ENCODE assay signal across 13 cellular contexts in genomic region chr20:35166242-35166830, GRCh38. TPM values are rescaled to one million over a fixed set of nuclear protein-coding genes. Genes with fewer than 3 reads are reported as not detected.
A peak's percentile ranks its signal among the peaks of the same experiment; 100 is the strongest.
DNase-seq lines count a peak whose midpoint lies in the region; ATAC-seq and TF ChIP-seq lines count a peak whose summit lies in the region.
"Had no signal": no experiment of that assay in that cellular context is flagged by ENCODE, and none has a peak within 500 bp of the region (broad histone marks: within the 10 kb centered on the region; RNA-seq: fewer than 3 reads in every experiment).

No MANE protein-coding gene starts in this region.

- 15 to 32% methylated on average over 5 of the region's 5 CpGs for WGBS in lung, 2 donors
- 14 to 20% methylated on average over 5 of the region's 5 CpGs for WGBS in aorta, 2 donors

- H3K4me3 ChIP-seq in choroid plexus epithelial cell (ENCODE audit: low read depth, low read length) (no peak overlapping the region), lung (no peak overlapping the region), aorta (ENCODE audit: low read length in 2 of 2) (no peak overlapping the region), coronary artery (no peak overlapping the region)

- no peaks in the 10 kb centered on the region for H3K9me3 ChIP-seq in lung (ENCODE audit: control insufficient read depth in 2 of 2, insufficient read depth in 1 of 2, low read length in 1 of 2)
- H3K9me3 ChIP-seq in aorta (ENCODE audit: control insufficient read depth, low read length), result no peaks in the 10 kb centered on the region

- DNase-seq in SKM-1 treated with dmso at 0.1 percent for 144 hours (lab: John Stamatoyannopoulos, UW; ENCODE audit: unreplicated experiment) (peak; percentile 13), SKM-1 (lab: John Stamatoyannopoulos, UW; ENCODE audit: unreplicated experiment) (no peak), choroid plexus epithelial cell (ENCODE audit: low read depth) (peak; percentile 25), lung (ENCODE audit: low spot score) (peak; percentile 48), aorta (peak in 1 of 2 donors; percentile 69), NCI-H748 treated with DMSO at 0.1 percent for 48 hours (lab: John Stamatoyannopoulos, UW) (no peak), coronary artery (ENCODE audit: low spot score) (no peak)
- DNase-seq: ACHN; activated CD4-positive, alpha-beta T cell treated with anti-CD3 and anti-CD28 coated beads, Interleukin-2, amount 10 ng/mL, durations not matched to agents 7 days and 5 days; HCEC 1CT; kidney glomerular epithelial cell; NCI-H1105 had no signal

- H3K36me3 ChIP-seq in lung (ENCODE audit: control insufficient read depth in 2 of 2, insufficient read depth in 2 of 2, low read length in 2 of 2) (no peaks in the 10 kb centered on the region), aorta (ENCODE audit: control insufficient read depth in 1 of 2, insufficient read depth in 2 of 2, low read length in 1 of 2) (no peaks in the 10 kb centered on the region)

- H3K27ac ChIP-seq in lung (ENCODE audit: low read depth in 1 of 2, low read length in 1 of 2) (peak overlapping the region in 1 of 2 donors; percentile 39), aorta (ENCODE audit: low read depth in 1 of 2, low read length in 2 of 2) (no peak overlapping the region), coronary artery (peak overlapping the region in 1 of 2 donors; percentile 26)

- H3K27me3 ChIP-seq in lung (ENCODE audit: control insufficient read depth, insufficient read depth) (no peaks in the 10 kb centered on the region), aorta (ENCODE audit: control insufficient read depth in 1 of 2, insufficient read depth in 2 of 2, low read length in 1 of 2) (no peaks in the 10 kb centered on the region)

- ATAC-seq in lung (ENCODE audit: insufficient read depth, low FRiP score), result peak; percentile 81
- ATAC-seq in aorta (ENCODE audit: low FRiP score), result peak; percentile 83
- no peak for ATAC-seq in HG03280 (IDR thresholded peaks at IDR 0.05; ENCODE audit: unreplicated experiment)

- TF ChIP-seq CTCF in choroid plexus epithelial cell (conservative IDR thresholded peaks at IDR 0.05; ENCODE audit: low read depth, low read length) (no peak), lung (IDR thresholded peaks at IDR 0.05; ENCODE audit: control extremely low read depth, extremely low read depth) (no peak), coronary artery (IDR thresholded peaks at IDR 0.05) (no peak)

- intact Hi-C loops in aorta (cut with DNase I), result no loop called here

- H3K4me1 ChIP-seq in lung (ENCODE audit: control insufficient read depth in 2 of 2, insufficient read depth in 2 of 2, low read length in 2 of 2) (peaks cover 0 to 4% of the 10 kb centered on the region in 2 donors), aorta (ENCODE audit: control insufficient read depth in 1 of 2, insufficient read depth in 2 of 2, low read length in 2 of 2) (no peaks in the 10 kb centered on the region)

RNA-seq across cellular contexts. Expression of gene PROCR, which starts 5.5 kb away (rescaled TPM):
- total RNA-seq in lung, result 10 to 100 TPM; 22.5 to 26.2 TPM
- 10 to 100 TPM; 14.4 to 31.0 TPM for polyA plus RNA-seq in lung
- total RNA-seq in aorta, result 100 to 1,000 TPM in 1 of 2 donors, 10 to 100 TPM in 1; 75.9 to 128 TPM
- 10 to 100 TPM; 45.0 to 80.5 TPM for polyA plus RNA-seq in aorta

RNA-seq across cellular contexts. Expression of gene EDEM2, which starts 19.2 kb away (rescaled TPM):
- total RNA-seq in lung (10 to 100 TPM; 25.8 to 51.6 TPM), aorta (10 to 100 TPM; 21.6 to 23.4 TPM)
- polyA plus RNA-seq in lung (10 to 100 TPM; 19.4 to 42.6 TPM), aorta (10 to 100 TPM; 11.0 to 32.1 TPM)

Comparison
In these comparisons a context has a peak if more than half of its experiments do, and no peak if none do; other contexts are left out.
1. DNase-seq: peak in SKM-1 treated with dmso at 0.1 percent for 144 hours (single experiment), choroid plexus epithelial cell (single experiment) and lung (single experiment); none in SKM-1 (single experiment), NCI-H748 treated with DMSO at 0.1 percent for 48 hours (single experiment) and coronary artery (single experiment).